ENCODE assay signal across 38 cellular contexts in genomic region chr10:51766423-51767145, GRCh38.
"Had no signal": no experiment of that assay in that cellular context is flagged by ENCODE, and none has a peak within 500 bp of the region (broad histone marks: within the 10 kb centered on the region; RNA-seq: fewer than 3 reads in every experiment).

No MANE protein-coding gene starts in this region.

- H3K27me3 ChIP-seq: ascending aorta, cardiac muscle cell had no signal

- H3K4me1 Mint-ChIP-seq: activated CD4-positive, alpha-beta memory T cell treated with anti-CD3 and anti-CD28 coated beads, Interleukin-2, amount 10 ng/mL, durations not matched to agents 7 days and 5 days; activated CD4-positive, alpha-beta T cell treated with anti-CD3 and anti-CD28 coated beads for 36 hours; activated CD4-positive, alpha-beta T cell treated with anti-CD3 and anti-CD28 coated beads, Interleukin-2, amount 10 ng/mL, durations not matched to agents 7 days and 5 days; activated CD8-positive, alpha-beta memory T cell treated with anti-CD3 and anti-CD28 coated beads, Interleukin-2, amount 10 ng/mL, durations not matched to agents 7 days and 5 days; activated naive CD4-positive, alpha-beta T cell treated with anti-CD3 and anti-CD28 coated beads, Interleukin-2, amount 10 ng/mL, durations not matched to agents 7 days and 5 days; activated naive CD4-positive, alpha-beta T cell treated with anti-CD3 and anti-CD28 coated beads, Interleukin-2, amount 50 U/mL, for 24 hours; activated naive CD8-positive, alpha-beta T cell treated with anti-CD3 and anti-CD28 coated beads, Interleukin-2, amount 10 ng/mL, durations not matched to agents 7 days and 5 days; activated naive CD8-positive, alpha-beta T cell treated with anti-CD3 and anti-CD28 coated beads, Interleukin-2, amount 50 U/mL, for 24 hours; central memory CD8-positive, alpha-beta T cell had no signal

- H3K27me3 Mint-ChIP-seq: activated CD4-positive, alpha-beta memory T cell treated with anti-CD3 and anti-CD28 coated beads, Interleukin-2, amount 10 ng/mL, durations not matched to agents 7 days and 5 days; activated naive CD4-positive, alpha-beta T cell treated with anti-CD3 and anti-CD28 coated beads, Interleukin-2, amount 10 ng/mL, durations not matched to agents 7 days and 5 days; brain had no signal

- ATAC-seq: activated CD4-positive, alpha-beta T cell treated with anti-CD3 and anti-CD28 coated beads for 36 hours; activated CD4-positive, CD25-positive, alpha-beta regulatory T cell treated with anti-CD3 and anti-CD28 coated beads, Interleukin-2, amount 50 U/mL, for 24 hours; activated CD8-positive, alpha-beta memory T cell treated with anti-CD3 and anti-CD28 coated beads, Interleukin-2, amount 10 ng/mL, durations not matched to agents 7 days and 5 days; activated CD8-positive, alpha-beta T cell treated with anti-CD3 and anti-CD28 coated beads, Interleukin-2, amount 10 ng/mL, durations not matched to agents 7 days and 5 days; activated naive CD8-positive, alpha-beta T cell treated with anti-CD3 and anti-CD28 coated beads, Interleukin-2, amount 50 U/mL, for 24 hours had no signal

- DNase-seq: activated CD4-positive, alpha-beta memory T cell treated with anti-CD3 and anti-CD28 coated beads, Interleukin-2, amount 10 ng/mL, durations not matched to agents 7 days and 5 days; activated CD4-positive, alpha-beta T cell treated with anti-CD3 and anti-CD28 coated beads for 1 hour; activated CD4-positive, alpha-beta T cell treated with anti-CD3 and anti-CD28 coated beads for 36 hours; activated CD4-positive, alpha-beta T cell treated with anti-CD3 and anti-CD28 coated beads for 48 hours; activated CD4-positive, alpha-beta T cell treated with anti-CD3 and anti-CD28 coated beads, Interleukin-2, amount 10 ng/mL, durations not matched to agents 7 days and 5 days; activated CD4-positive, alpha-beta T cell treated with anti-CD3 and anti-CD28 coated beads, Interleukin-2, amount 50 U/mL, for 48 hours; activated CD4-positive, CD25-positive, alpha-beta regulatory T cell; activated CD8-positive, alpha-beta memory T cell treated with anti-CD3 and anti-CD28 coated beads for 24 hours; activated CD8-positive, alpha-beta memory T cell treated with anti-CD3 and anti-CD28 coated beads, Interleukin-2, amount 10 ng/mL, durations not matched to agents 7 days and 5 days; activated CD8-positive, alpha-beta memory T cell treated with anti-CD3 and anti-CD28 coated beads, Interleukin-2, amount 50 U/mL, for 48 hours; activated CD8-positive, alpha-beta T cell treated with anti-CD3 and anti-CD28 coated beads, Interleukin-2, amount 10 ng/mL, durations not matched to agents 7 days and 5 days; activated effector memory CD4-positive, alpha-beta T cell treated with Interleukin-2 at 50 U/mL for 16 hours; activated gamma-delta T cell; activated naive CD4-positive, alpha-beta T cell treated with anti-CD3 and anti-CD28 coated beads, Interleukin-2, amount 10 ng/mL, durations not matched to agents 7 days and 5 days; activated naive CD4-positive, alpha-beta T cell treated with Interleukin-2 at 50 U/mL for 16 hours; activated naive CD8-positive, alpha-beta T cell treated with anti-CD3 and anti-CD28 coated beads, Interleukin-2, amount 10 ng/mL, durations not matched to agents 7 days and 5 days; activated naive CD8-positive, alpha-beta T cell treated with anti-CD3 and anti-CD28 coated beads, Interleukin-2, amount 50 U/mL, for 24 hours; activated T-cell treated with anti-CD3 and anti-CD28 coated beads, Interleukin-2, amount 50 U/mL, for 24 hours; activated T-cell treated with anti-CD3 and anti-CD28 coated beads, Interleukin-2, amount 50 U/mL, for 48 hours; amygdala; anterior cingulate cortex; caudate nucleus; cerebellar nuclear complex; T-helper 2 cell; T-helper 9 cell had no signal

- FAIRE-seq: bronchial epithelial cell, TTC549 had no signal

- H3K36me3 ChIP-seq: ascending aorta, cardiac muscle cell had no signal

- H3K4me3 Mint-ChIP-seq: activated CD4-positive, alpha-beta memory T cell treated with anti-CD3 and anti-CD28 coated beads, Interleukin-2, amount 10 ng/mL, durations not matched to agents 7 days and 5 days; activated CD4-positive, alpha-beta T cell treated with anti-CD3 and anti-CD28 coated beads for 36 hours; activated CD4-positive, alpha-beta T cell treated with anti-CD3 and anti-CD28 coated beads, Interleukin-2, amount 10 ng/mL, durations not matched to agents 7 days and 5 days; activated CD8-positive, alpha-beta memory T cell treated with anti-CD3 and anti-CD28 coated beads, Interleukin-2, amount 10 ng/mL, durations not matched to agents 7 days and 5 days; activated CD8-positive, alpha-beta T cell treated with anti-CD3 and anti-CD28 coated beads, Interleukin-2, amount 10 ng/mL, durations not matched to agents 7 days and 5 days; activated naive CD4-positive, alpha-beta T cell treated with anti-CD3 and anti-CD28 coated beads, Interleukin-2, amount 10 ng/mL, durations not matched to agents 7 days and 5 days; activated naive CD4-positive, alpha-beta T cell treated with anti-CD3 and anti-CD28 coated beads, Interleukin-2, amount 50 U/mL, for 24 hours; activated naive CD8-positive, alpha-beta T cell; activated naive CD8-positive, alpha-beta T cell treated with anti-CD3 and anti-CD28 coated beads, Interleukin-2, amount 10 ng/mL, durations not matched to agents 7 days and 5 days; activated naive CD8-positive, alpha-beta T cell treated with anti-CD3 and anti-CD28 coated beads, Interleukin-2, amount 50 U/mL, for 24 hours; activated T-cell treated with anti-CD3 and anti-CD28 coated beads, Interleukin-2, amount 50 U/mL, for 24 hours; brain; central memory CD8-positive, alpha-beta T cell; T-helper 1 cell treated with Interleukin-12 subunit alpha and Interleukin-12 subunit beta and Interleukin-4 antibody, amounts not matched to agents 30 μg/mL and 1 μg/mL, for 36 hours; T-helper 2 cell treated with Interferon-gamma antibody and Interleukin-4, amounts not matched to agents 5 μg/mL and 100 μg/mL, for 36 hours had no signal

- H3K36me3 Mint-ChIP-seq: activated CD8-positive, alpha-beta memory T cell treated with anti-CD3 and anti-CD28 coated beads, Interleukin-2, amount 10 ng/mL, durations not matched to agents 7 days and 5 days; activated naive CD4-positive, alpha-beta T cell treated with anti-CD3 and anti-CD28 coated beads, Interleukin-2, amount 10 ng/mL, durations not matched to agents 7 days and 5 days; activated naive CD4-positive, alpha-beta T cell treated with anti-CD3 and anti-CD28 coated beads, Interleukin-2, amount 50 U/mL, for 24 hours; activated naive CD8-positive, alpha-beta T cell treated with anti-CD3 and anti-CD28 coated beads, Interleukin-2, amount 10 ng/mL, durations not matched to agents 7 days and 5 days had no signal

- H3K27ac Mint-ChIP-seq: activated CD4-positive, alpha-beta memory T cell treated with anti-CD3 and anti-CD28 coated beads, Interleukin-2, amount 10 ng/mL, durations not matched to agents 7 days and 5 days; activated CD4-positive, alpha-beta T cell treated with anti-CD3 and anti-CD28 coated beads for 36 hours; activated CD4-positive, alpha-beta T cell treated with anti-CD3 and anti-CD28 coated beads, Interleukin-2, amount 10 ng/mL, durations not matched to agents 7 days and 5 days; activated CD8-positive, alpha-beta memory T cell treated with anti-CD3 and anti-CD28 coated beads, Interleukin-2, amount 10 ng/mL, durations not matched to agents 7 days and 5 days; activated CD8-positive, alpha-beta T cell treated with anti-CD3 and anti-CD28 coated beads, Interleukin-2, amount 10 ng/mL, durations not matched to agents 7 days and 5 days; activated naive CD4-positive, alpha-beta T cell treated with anti-CD3 and anti-CD28 coated beads, Interleukin-2, amount 10 ng/mL, durations not matched to agents 7 days and 5 days; activated naive CD4-positive, alpha-beta T cell treated with anti-CD3 and anti-CD28 coated beads, Interleukin-2, amount 50 U/mL, for 24 hours; activated naive CD8-positive, alpha-beta T cell; activated naive CD8-positive, alpha-beta T cell treated with anti-CD3 and anti-CD28 coated beads, Interleukin-2, amount 10 ng/mL, durations not matched to agents 7 days and 5 days; activated naive CD8-positive, alpha-beta T cell treated with anti-CD3 and anti-CD28 coated beads, Interleukin-2, amount 50 U/mL, for 24 hours; activated T-cell treated with anti-CD3 and anti-CD28 coated beads, Interleukin-2, amount 50 U/mL, for 24 hours; activated T-helper 2 cell treated with anti-CD3 and anti-CD28 coated beads, Interferon-gamma antibody, Interleukin-2, Interleukin-4, amounts not matched to agents 10 μg/mL and 5 μg/mL and 100 μg/mL, durations not matched to agents 14 hours and 24 hours and 36 hours; T-helper 1 cell treated with Interleukin-12 subunit alpha and Interleukin-12 subunit beta and Interleukin-4 antibody, amounts not matched to agents 30 μg/mL and 1 μg/mL, for 36 hours; T-helper 2 cell treated with Interferon-gamma antibody and Interleukin-4, amounts not matched to agents 5 μg/mL and 100 μg/mL, for 36 hours had no signal

- H3K9me3 Mint-ChIP-seq: activated CD4-positive, alpha-beta memory T cell treated with anti-CD3 and anti-CD28 coated beads, Interleukin-2, amount 10 ng/mL, durations not matched to agents 7 days and 5 days; activated CD4-positive, alpha-beta T cell treated with anti-CD3 and anti-CD28 coated beads, Interleukin-2, amount 10 ng/mL, durations not matched to agents 7 days and 5 days; activated naive CD8-positive, alpha-beta T cell treated with anti-CD3 and anti-CD28 coated beads, Interleukin-2, amount 10 ng/mL, durations not matched to agents 7 days and 5 days; activated T-helper 2 cell treated with anti-CD3 and anti-CD28 coated beads, Interferon-gamma antibody, Interleukin-2, Interleukin-4, amounts not matched to agents 10 μg/mL and 5 μg/mL and 100 μg/mL, durations not matched to agents 14 hours and 24 hours and 36 hours; T-helper 2 cell treated with Interferon-gamma antibody and Interleukin-4, amounts not matched to agents 5 μg/mL and 100 μg/mL, for 36 hours had no signal

- H3K27ac ChIP-seq: ascending aorta, cardiac muscle cell, VCaP had no signal

- H3K4me3 ChIP-seq: ascending aorta, cardiac muscle cell had no signal
